Comparison of ENCODE assay signal across 6 cellular contexts in the genomic region with DNA sequence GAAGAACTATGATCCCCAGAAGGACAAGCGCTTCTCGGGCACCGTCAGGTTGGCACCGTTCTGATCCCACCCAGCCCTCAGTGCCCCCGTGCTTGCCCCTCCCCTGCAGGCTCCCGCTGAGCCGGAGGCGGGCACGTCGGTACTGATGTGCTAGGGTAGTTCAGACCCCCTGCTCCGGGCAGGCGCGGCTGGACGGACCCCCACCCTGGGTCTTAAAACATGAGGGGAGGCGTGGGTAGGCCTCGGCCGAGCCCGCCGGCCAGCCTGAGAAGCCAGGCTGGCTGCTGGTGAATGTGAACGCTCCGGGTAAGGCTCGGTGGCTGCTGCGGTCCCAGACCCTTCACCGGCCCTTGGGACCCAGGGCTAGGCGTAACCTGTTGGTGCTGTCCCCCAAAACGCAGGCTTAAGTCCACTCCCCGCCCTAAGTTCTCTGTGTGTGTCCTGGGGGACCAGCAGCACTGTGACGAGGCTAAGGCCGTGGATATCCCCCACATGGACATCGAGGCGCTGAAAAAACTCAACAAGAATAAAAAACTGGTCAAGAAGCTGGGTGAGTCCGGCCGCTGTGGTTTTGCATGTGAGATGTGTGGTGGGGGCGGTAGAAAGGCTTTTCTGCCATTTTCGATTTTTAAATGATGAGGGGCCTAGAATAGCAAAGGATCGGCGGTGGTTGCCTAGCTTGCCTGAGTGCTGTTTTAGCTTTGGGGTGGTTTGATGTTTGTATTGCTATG. TPM values are rescaled to one million over a fixed set of nuclear protein-coding genes. Genes with fewer than 3 reads are reported as not detected.
DNase-seq lines count a peak whose midpoint lies in the region; ATAC-seq and TF ChIP-seq lines count a peak whose summit lies in the region.

No MANE protein-coding gene starts in this region.

- H3K79me2 ChIP-seq in DND-41 (ENCODE audit: insufficient read depth, low read length) = peaks cover 30% of the 10 kb centered on the region
- H3K79me2 ChIP-seq in PC-9 (ENCODE audit: low read depth) = peaks cover 42% of the 10 kb centered on the region

- H3K9me3 ChIP-seq in DND-41 (ENCODE audit: insufficient read depth, low read length, severe bottlenecking) (no peaks in the 10 kb centered on the region), PC-9 (ENCODE audit: insufficient read depth, low read depth) (no peaks in the 10 kb centered on the region), left ventricle myocardium inferior (replicated peaks) (no peaks in the 10 kb centered on the region), thyroid gland (no peaks in the 10 kb centered on the region)

- 14 to 15% methylated on average over 17 to 31 of the region's 37 CpGs for WGBS in thyroid gland, 2 donors

- H3K36me3 ChIP-seq in DND-41 (ENCODE audit: insufficient read depth, low read length) (peaks cover 56% of the 10 kb centered on the region), PC-9 (ENCODE audit: low read depth) (peaks cover 40% of the 10 kb centered on the region), left ventricle myocardium inferior (peaks cover 42% of the 10 kb centered on the region), thyroid gland (peaks cover 11 to 16% of the 10 kb centered on the region in 2 donors)

- H3K4me2 ChIP-seq in DND-41 (ENCODE audit: insufficient read depth, low read length) (peak overlapping the region; percentile 85), PC-9 (peak overlapping the region; percentile 95)

- no peaks in the 10 kb centered on the region for H3K27me3 ChIP-seq in DND-41 (ENCODE audit: insufficient read depth, low read length, poor library complexity)
- no peaks in the 10 kb centered on the region for H3K27me3 ChIP-seq in PC-9 (ENCODE audit: insufficient read depth, low read depth)
- no peaks in the 10 kb centered on the region for H3K27me3 ChIP-seq in left ventricle myocardium inferior (ENCODE audit: low read depth)
- no peaks in the 10 kb centered on the region for H3K27me3 ChIP-seq in thyroid gland

- H3K4me3 ChIP-seq in DND-41 (ENCODE audit: low read depth in 1 of 2, low read length in 2 of 2) (peak overlapping the region; percentile 67 to 73; a peak in 3 of 4 replicates), PC-9 (peak overlapping the region; percentile 94), left ventricle myocardium inferior (peak overlapping the region; percentile 78), thyroid gland (replicated peaks in 1 of 3) (peak overlapping the region; percentile 41 to 76 (median 53))

- H3K9me2 ChIP-seq in PC-9 (ENCODE audit: insufficient read depth) = no peaks in the 10 kb centered on the region

- peaks cover 59% of the 10 kb centered on the region for H3F3A ChIP-seq in PC-9 (ENCODE audit: insufficient read depth, low read depth)

- peak overlapping the region; percentile 71; the same call in 1 of the 2 replicates for H2AFZ ChIP-seq in DND-41 (ENCODE audit: low read depth, low read length)
- H2AFZ ChIP-seq in PC-9 = no peak overlapping the region

- BruUV-seq in PC-9 (replicated peaks; lab: Mats Ljungman, UMichigan) = no TSS peak

- POLR2A ChIA-PET in PC-9 (lab: Charles Lee; ENCODE audit: unreplicated experiment) = interaction anchor here (0.7 kb wide), 1 partner anchor 140 kb away, joined by 3 read pairs; no protein-coding TSS in a partner anchor

- ATAC-seq in DND-41 (ENCODE audit: insufficient read depth, low read depth) (peak; percentile 30), GM21825 (IDR thresholded peaks at IDR 0.05; ENCODE audit: unreplicated experiment) (no peak)

- peak overlapping the region; percentile 82 for H3K9ac ChIP-seq in DND-41 (ENCODE audit: low read depth, low read length)

- H4K20me1 ChIP-seq in DND-41 (ENCODE audit: insufficient read depth, low read length) (peaks cover 46% of the 10 kb centered on the region), PC-9 (ENCODE audit: insufficient read depth) (peaks cover 54% of the 10 kb centered on the region)

- H3K4me1 ChIP-seq in DND-41 (ENCODE audit: insufficient read depth, low read length) (peaks cover 32% of the 10 kb centered on the region), PC-9 (replicated peaks; ENCODE audit: insufficient read depth) (peaks cover 28% of the 10 kb centered on the region), left ventricle myocardium inferior (peaks cover 59% of the 10 kb centered on the region), thyroid gland (peaks cover 10 to 18% of the 10 kb centered on the region in 2 donors)

- CTCF ChIA-PET in PC-9 (lab: Charles Lee) = interaction anchor here (0.5 to 1.0 kb wide), 2 partner anchors 17 to 94 kb away, joined by 3 to 4 read pairs; partner anchors contain the start of gene FANCE

- H3K27ac ChIP-seq in DND-41 (ENCODE audit: low read length) (peak overlapping the region; percentile 87), PC-9 (peak overlapping the region; percentile 96), left ventricle myocardium inferior (replicated peaks) (peak overlapping the region; percentile 85), thyroid gland (peak overlapping the region; percentile 77 to 93 (median 92))

- DNase-seq in DND-41 (no peak), PC-9 (no peak), left ventricle myocardium inferior (no peak), thyroid gland (peak in 1 of 2 donors; percentile 11), DMS114 treated with DMSO at 0.1 percent for 48 hours (lab: John Stamatoyannopoulos, UW; ENCODE audit: unreplicated experiment) (no peak)

- TF ChIP-seq CTCF in DND-41 (IDR thresholded peaks at IDR 0.05; ENCODE audit: borderline replicate concordance, extremely low read depth, low read length, poor library complexity, severe bottlenecking) (no peak), PC-9 (conservative IDR thresholded peaks at IDR 0.05) (no peak), left ventricle myocardium inferior (IDR thresholded peaks at IDR 0.05; ENCODE audit: borderline replicate concordance) (no peak), thyroid gland (IDR thresholded peaks at IDR 0.05) (no peak)

- intact Hi-C loops in PC-9 (cut with micrococcal nuclease; ENCODE audit: unreplicated experiment) (loop anchor here (1.0 to 10.0 kb wide), 6 partner anchors 16 to 266 kb away; partner anchors contain the start of genes ARMC12, DEF6, FANCE and PPARD), left ventricle myocardium inferior (cut with micrococcal nuclease) (no loop called here), thyroid gland (cut with DNase I) (no loop called here)

- TF ChIP-seq POLR2A in thyroid gland (IDR thresholded peaks at IDR 0.05) = no peak

RNA-seq across cellular contexts. Expression of gene RPL10A, which starts 0.9 kb away (rescaled TPM):
- total RNA-seq in PC-9 (2021) (1,335 and 1,742 TPM in 2 replicates), left ventricle myocardium inferior (552 TPM), thyroid gland (1,000 to 10,000 TPM; 1,123 to 2,881 (median 1,235) TPM)

RNA-seq across cellular contexts. Expression of gene FANCE, which starts 17.0 kb away (rescaled TPM):
- 6.9 and 9.6 TPM in 2 replicates for total RNA-seq in PC-9 (2021)
- 3.7 TPM for total RNA-seq in left ventricle myocardium inferior
- 1 to 10 TPM; 4.1 to 6.6 (median 6.2) TPM for total RNA-seq in thyroid gland

RNA-seq across cellular contexts. Expression of gene TEAD3, which starts 27.7 kb away (rescaled TPM):
- total RNA-seq in PC-9 (2021) (33.1 and 40.1 TPM in 2 replicates), left ventricle myocardium inferior (28.0 TPM), thyroid gland (10 to 100 TPM in 3 of 4 donors, 1 to 10 TPM in 1; 9.9 to 17.0 (median 11.2) TPM)

RNA-seq across cellular contexts. Expression of gene TULP1, which starts 43.6 kb away (rescaled TPM):
- not detected in 2 replicates for total RNA-seq in PC-9 (2021)
- not detected for total RNA-seq in left ventricle myocardium inferior
- total RNA-seq in thyroid gland = not detected
